In genomic region chr1:198197285-198197684, GRCh38 we compare ENCODE assay signal across 20 cellular contexts. TPM values are rescaled to one million over a fixed set of nuclear protein-coding genes. Genes with fewer than 3 reads are reported as not detected.
DNase-seq lines count a peak whose midpoint lies in the region; ATAC-seq, FAIRE-seq and TF ChIP-seq lines count a peak whose summit lies in the region.
"Had no signal": no experiment of that assay in that cellular context is flagged by ENCODE, and none has a peak within 500 bp of the region (broad histone marks: within the 10 kb centered on the region; RNA-seq: fewer than 3 reads in every experiment).

No MANE protein-coding gene starts in this region.

- POLR2A ChIA-PET in activated CD8-positive, alpha-beta T cell treated with anti-CD3 and anti-CD28 coated beads for 36 hours (lab: Charles Lee): interaction anchor here (2.0 to 2.1 kb wide), 2 partner anchors 9 to 12 kb away, joined by 5 read pairs; no protein-coding TSS in a partner anchor
- POLR2A ChIA-PET in activated CD8-positive, alpha-beta T cell treated with anti-CD3 and anti-CD28 coated beads, Interleukin-2, amount 10 ng/mL, durations not matched to agents 7 days and 5 days (lab: Charles Lee): interaction anchor here (0.5 kb wide), 1 partner anchor 8 kb away, joined by 3 read pairs; no protein-coding TSS in a partner anchor
- POLR2A ChIA-PET in CD8-positive, alpha-beta T cell (lab: Charles Lee): interaction anchor here (0.8 kb wide), 1 partner anchor 80 kb away, joined by 4 read pairs; no protein-coding TSS in a partner anchor

- H3K9me3 Mint-ChIP-seq in activated CD8-positive, alpha-beta T cell treated with anti-CD3 and anti-CD28 coated beads for 36 hours: no peaks in the 10 kb centered on the region
- no peaks in the 10 kb centered on the region for H3K9me3 Mint-ChIP-seq in activated CD8-positive, alpha-beta T cell treated with anti-CD3 and anti-CD28 coated beads, Interleukin-2, amount 10 ng/mL, durations not matched to agents 7 days and 5 days (ENCODE audit: insufficient read depth)
- H3K9me3 Mint-ChIP-seq in CD8-positive, alpha-beta T cell: peaks cover 3% of the 10 kb centered on the region
- H3K9me3 Mint-ChIP-seq in stimulated activated effector memory CD8-positive, alpha-beta T cell treated with anti-CD3 and anti-CD28 coated beads, Interleukin-12 subunit alpha, Interleukin-12 subunit beta, amount 100 ng/mL, for 72 hours: no peaks in the 10 kb centered on the region
- H3K9me3 Mint-ChIP-seq in stimulated activated memory B cell treated with anti-CD40 and anti-IgM and Interleukin-4, amounts not matched to agents 10 μg/mL and 1 μg/mL and 100 μg/mL, for 72 hours: peaks cover 4% of the 10 kb centered on the region
- H3K9me3 Mint-ChIP-seq: HFFc6 had no signal

- no peaks in the 10 kb centered on the region for H3K9me3 ChIP-seq in CD8-positive, alpha-beta T cell (ENCODE audit: low read length)

- peak overlapping the region; percentile 37 for H3K27ac Mint-ChIP-seq in activated CD8-positive, alpha-beta T cell treated with anti-CD3 and anti-CD28 coated beads for 36 hours
- no peak overlapping the region for H3K27ac Mint-ChIP-seq in activated CD8-positive, alpha-beta T cell treated with anti-CD3 and anti-CD28 coated beads, Interleukin-2, amount 10 ng/mL, durations not matched to agents 7 days and 5 days
- peak overlapping the region; percentile 27 for H3K27ac Mint-ChIP-seq in CD8-positive, alpha-beta T cell
- peak overlapping the region; percentile 12 for H3K27ac Mint-ChIP-seq in stimulated activated effector memory CD8-positive, alpha-beta T cell treated with anti-CD3 and anti-CD28 coated beads, Interleukin-12 subunit alpha, Interleukin-12 subunit beta, amount 100 ng/mL, for 72 hours
- H3K27ac Mint-ChIP-seq in stimulated activated memory B cell treated with anti-CD40 and anti-IgM and Interleukin-4, amounts not matched to agents 10 μg/mL and 1 μg/mL and 100 μg/mL, for 72 hours: no peak overlapping the region

- peaks cover 80% of the 10 kb centered on the region for H3K4me1 Mint-ChIP-seq in activated CD8-positive, alpha-beta T cell treated with anti-CD3 and anti-CD28 coated beads for 36 hours (ENCODE audit: low read depth)
- H3K4me1 Mint-ChIP-seq in activated CD8-positive, alpha-beta T cell treated with anti-CD3 and anti-CD28 coated beads, Interleukin-2, amount 10 ng/mL, durations not matched to agents 7 days and 5 days (ENCODE audit: low read depth): peaks cover 57% of the 10 kb centered on the region
- peaks cover 84% of the 10 kb centered on the region for H3K4me1 Mint-ChIP-seq in CD8-positive, alpha-beta T cell (ENCODE audit: low read depth)
- peaks cover 84% of the 10 kb centered on the region for H3K4me1 Mint-ChIP-seq in stimulated activated effector memory CD8-positive, alpha-beta T cell treated with anti-CD3 and anti-CD28 coated beads, Interleukin-12 subunit alpha, Interleukin-12 subunit beta, amount 100 ng/mL, for 72 hours
- H3K4me1 Mint-ChIP-seq in stimulated activated memory B cell treated with anti-CD40 and anti-IgM and Interleukin-4, amounts not matched to agents 10 μg/mL and 1 μg/mL and 100 μg/mL, for 72 hours: peaks cover 77% of the 10 kb centered on the region

- H3K4me1 ChIP-seq in CD8-positive, alpha-beta T cell (ENCODE audit: insufficient read depth, low read length): peaks cover 36% of the 10 kb centered on the region

- no peak for ATAC-seq in activated CD8-positive, alpha-beta T cell treated with anti-CD3 and anti-CD28 coated beads for 36 hours
- no peak for ATAC-seq in activated CD8-positive, alpha-beta T cell treated with anti-CD3 and anti-CD28 coated beads, Interleukin-2, amount 10 ng/mL, durations not matched to agents 7 days and 5 days
- no peak for ATAC-seq in CD8-positive, alpha-beta T cell
- no peak for ATAC-seq in stimulated activated effector memory CD8-positive, alpha-beta T cell treated with anti-CD3 and anti-CD28 coated beads, Interleukin-12 subunit alpha, Interleukin-12 subunit beta, amount 100 ng/mL, for 72 hours
- ATAC-seq in stimulated activated memory B cell treated with anti-CD40 and anti-IgM and Interleukin-4, amounts not matched to agents 10 μg/mL and 1 μg/mL and 100 μg/mL, for 72 hours: no peak

- DNase-seq in activated CD8-positive, alpha-beta T cell treated with anti-CD3 and anti-CD28 coated beads for 36 hours: no peak
- no peak for DNase-seq in activated CD8-positive, alpha-beta T cell treated with anti-CD3 and anti-CD28 coated beads, Interleukin-2, amount 10 ng/mL, durations not matched to agents 7 days and 5 days
- no peak for DNase-seq in CD8-positive, alpha-beta T cell
- DNase-seq in stimulated activated effector memory CD8-positive, alpha-beta T cell treated with anti-CD3 and anti-CD28 coated beads, Interleukin-12 subunit alpha, Interleukin-12 subunit beta, amount 100 ng/mL, for 72 hours (ENCODE audit: low spot score in 2 of 2): no peak
- no peak for DNase-seq in NCI-H2107 treated with DMSO at 0.1 percent for 48 hours (lab: John Stamatoyannopoulos, UW; ENCODE audit: unreplicated experiment)
- no peak for DNase-seq in stimulated activated CD8-positive, alpha-beta memory T cell treated with anti-CD3 and anti-CD28 coated beads, Interleukin-4, amount 100 ng/mL, for 48 hours
- DNase-seq: AML-193, DMS153, DMS79 treated with DMSO at 0.1 percent for 48 hours, GDM1, HCEC 1CT, HFFc6, KG1 had no signal

- H3K36me3 ChIP-seq in CD8-positive, alpha-beta T cell (ENCODE audit: insufficient read depth, low read length): no peaks in the 10 kb centered on the region

- H3K4me3 ChIP-seq in CD8-positive, alpha-beta T cell (ENCODE audit: low read depth, low read length): no peak overlapping the region
- H3K4me3 ChIP-seq: BLaER1 had no signal

- no peak overlapping the region for H3K4me3 Mint-ChIP-seq in activated CD8-positive, alpha-beta T cell treated with anti-CD3 and anti-CD28 coated beads for 36 hours
- no peak overlapping the region for H3K4me3 Mint-ChIP-seq in activated CD8-positive, alpha-beta T cell treated with anti-CD3 and anti-CD28 coated beads, Interleukin-2, amount 10 ng/mL, durations not matched to agents 7 days and 5 days
- H3K4me3 Mint-ChIP-seq in CD8-positive, alpha-beta T cell: no peak overlapping the region
- no peak overlapping the region for H3K4me3 Mint-ChIP-seq in stimulated activated effector memory CD8-positive, alpha-beta T cell treated with anti-CD3 and anti-CD28 coated beads, Interleukin-12 subunit alpha, Interleukin-12 subunit beta, amount 100 ng/mL, for 72 hours
- H3K4me3 Mint-ChIP-seq in stimulated activated memory B cell treated with anti-CD40 and anti-IgM and Interleukin-4, amounts not matched to agents 10 μg/mL and 1 μg/mL and 100 μg/mL, for 72 hours: no peak overlapping the region
- H3K4me3 Mint-ChIP-seq: HFFc6 had no signal

- CTCF ChIA-PET in activated CD8-positive, alpha-beta T cell treated with anti-CD3 and anti-CD28 coated beads for 36 hours (lab: Charles Lee): no interaction called here
- CTCF ChIA-PET in activated CD8-positive, alpha-beta T cell treated with anti-CD3 and anti-CD28 coated beads, Interleukin-2, amount 10 ng/mL, durations not matched to agents 7 days and 5 days (lab: Charles Lee): interaction anchor here (1.1 kb wide), 1 partner anchor 29 kb away, joined by 4 read pairs; no protein-coding TSS in a partner anchor
- CTCF ChIA-PET in CD8-positive, alpha-beta T cell (lab: Charles Lee): interaction anchor here (0.7 to 1.7 kb wide), 3 partner anchors 10 to 109 kb away, joined by 3 to 5 read pairs (median 4); no protein-coding TSS in a partner anchor

- H3K27me3 ChIP-seq in CD8-positive, alpha-beta T cell (ENCODE audit: insufficient read depth, low read length): no peaks in the 10 kb centered on the region
- H3K27me3 ChIP-seq: BLaER1 had no signal

- peak; percentile 69 for FAIRE-seq in TTC549 (lab: Jason Lieb, UNC)
- FAIRE-seq: GM12892, GM19239 had no signal

- intact Hi-C loops in activated CD8-positive, alpha-beta T cell treated with anti-CD3 and anti-CD28 coated beads for 36 hours (cut with micrococcal nuclease): no loop called here
- intact Hi-C loops in CD8-positive, alpha-beta T cell (cut with DNase I, micrococcal nuclease): loop anchor here in 1 of 2 experiments (5.0 kb wide), 1 partner anchor 35 kb away; no protein-coding TSS in a partner anchor

- no peak overlapping the region for H3K27ac ChIP-seq in CD8-positive, alpha-beta T cell (ENCODE audit: low read depth, low read length)
- H3K27ac ChIP-seq: 22Rv1, BLaER1, HL-60 had no signal

- H3K27me3 Mint-ChIP-seq in activated CD8-positive, alpha-beta T cell treated with anti-CD3 and anti-CD28 coated beads for 36 hours: no peaks in the 10 kb centered on the region
- no peaks in the 10 kb centered on the region for H3K27me3 Mint-ChIP-seq in activated CD8-positive, alpha-beta T cell treated with anti-CD3 and anti-CD28 coated beads, Interleukin-2, amount 10 ng/mL, durations not matched to agents 7 days and 5 days (ENCODE audit: low read depth)
- H3K27me3 Mint-ChIP-seq in CD8-positive, alpha-beta T cell (ENCODE audit: low read depth): no peaks in the 10 kb centered on the region
- no peaks in the 10 kb centered on the region for H3K27me3 Mint-ChIP-seq in stimulated activated memory B cell treated with anti-CD40 and anti-IgM and Interleukin-4, amounts not matched to agents 10 μg/mL and 1 μg/mL and 100 μg/mL, for 72 hours

- peaks cover 10% of the 10 kb centered on the region for H3K36me3 Mint-ChIP-seq in activated CD8-positive, alpha-beta T cell treated with anti-CD3 and anti-CD28 coated beads for 36 hours (ENCODE audit: low read depth)
- peaks cover 18% of the 10 kb centered on the region for H3K36me3 Mint-ChIP-seq in activated CD8-positive, alpha-beta T cell treated with anti-CD3 and anti-CD28 coated beads, Interleukin-2, amount 10 ng/mL, durations not matched to agents 7 days and 5 days (ENCODE audit: low read depth)
- H3K36me3 Mint-ChIP-seq in CD8-positive, alpha-beta T cell: peaks cover under 1% of the 10 kb centered on the region
- peaks cover 24% of the 10 kb centered on the region for H3K36me3 Mint-ChIP-seq in stimulated activated effector memory CD8-positive, alpha-beta T cell treated with anti-CD3 and anti-CD28 coated beads, Interleukin-12 subunit alpha, Interleukin-12 subunit beta, amount 100 ng/mL, for 72 hours
- H3K36me3 Mint-ChIP-seq in stimulated activated memory B cell treated with anti-CD40 and anti-IgM and Interleukin-4, amounts not matched to agents 10 μg/mL and 1 μg/mL and 100 μg/mL, for 72 hours: peaks cover 15% of the 10 kb centered on the region

- TF ChIP-seq CTCF in activated CD8-positive, alpha-beta T cell treated with anti-CD3 and anti-CD28 coated beads for 36 hours (IDR thresholded peaks at IDR 0.05): no peak
- no peak for TF ChIP-seq CTCF in CD8-positive, alpha-beta T cell (IDR thresholded peaks at IDR 0.05)

RNA-seq across cellular contexts. Expression of gene NEK7, which starts 40.5 kb away (rescaled TPM):
- total RNA-seq in activated CD8-positive, alpha-beta T cell treated with anti-CD3 and anti-CD28 coated beads for 36 hours: 10 to 100 TPM; 71.4 to 76.4 TPM
- total RNA-seq in activated CD8-positive, alpha-beta T cell treated with anti-CD3 and anti-CD28 coated beads, Interleukin-2, amount 10 ng/mL, durations not matched to agents 7 days and 5 days: 10 to 100 TPM; 61.5 to 63.2 TPM
- total RNA-seq in CD8-positive, alpha-beta T cell: 10 to 100 TPM; 12.1 to 16.1 TPM

Comparison
In these comparisons a context has a peak if more than half of its experiments do, and no peak if none do; other contexts are left out.
1. H3K27ac Mint-ChIP-seq: peak in activated CD8-positive, alpha-beta T cell treated with anti-CD3 and anti-CD28 coated beads for 36 hours (single experiment), CD8-positive, alpha-beta T cell (single experiment) and stimulated activated effector memory CD8-positive, alpha-beta T cell treated with anti-CD3 and anti-CD28 coated beads, Interleukin-12 subunit alpha, Interleukin-12 subunit beta, amount 100 ng/mL, for 72 hours (single experiment); none in activated CD8-positive, alpha-beta T cell treated with anti-CD3 and anti-CD28 coated beads, Interleukin-2, amount 10 ng/mL, durations not matched to agents 7 days and 5 days (single experiment) and stimulated activated memory B cell treated with anti-CD40 and anti-IgM and Interleukin-4, amounts not matched to agents 10 μg/mL and 1 μg/mL and 100 μg/mL, for 72 hours (single experiment).